14 cellular contexts compared by ENCODE assay signal in genomic region chr4:16360694-16361262, GRCh38.
"Had no signal": no experiment of that assay in that cellular context is flagged by ENCODE, and none has a peak within 500 bp of the region (broad histone marks: within the 10 kb centered on the region; RNA-seq: fewer than 3 reads in every experiment).

No MANE protein-coding gene starts in this region.

- DNase-seq: activated CD4-positive, alpha-beta T cell treated with anti-CD3 and anti-CD28 coated beads, Interleukin-2, amount 50 U/mL, for 1 hour; activated CD8-positive, alpha-beta memory T cell treated with anti-CD3 and anti-CD28 coated beads for 24 hours; activated gamma-delta T cell treated with Interleukin-2 at 50 U/mL for 16 hours; head of caudate nucleus; mesendoderm; nucleus accumbens; stimulated activated CD4-positive, alpha-beta T cell treated with anti-CD3 and anti-CD28 coated beads, Interleukin-2, amount 100 ng/mL, for 48 hours; tibial artery had no signal

- H3K4me1 ChIP-seq: ascending aorta, tibial artery had no signal

- H3K4me3 ChIP-seq: ascending aorta, tibial artery had no signal

- H3K36me3 ChIP-seq: ascending aorta, tibial artery had no signal

- H3K27ac ChIP-seq: ascending aorta, epithelial cell of prostate, tibial artery had no signal

- H3K9me3 ChIP-seq: ascending aorta, tibial artery had no signal

- H3K27me3 ChIP-seq: ascending aorta, tibial artery had no signal

- ATAC-seq: activated CD4-positive, CD25-positive, alpha-beta regulatory T cell treated with anti-CD3 and anti-CD28 coated beads, Interleukin-2, amount 50 U/mL, for 24 hours; natural killer cell treated with Interleukin-12 subunit alpha and Interleukin-12 subunit beta and Interleukin-15 and Interleukin-18, amount 100 ng/mL, for 72 hours; stimulated activated memory B cell treated with anti-CD40 and anti-IgM and Interleukin-4, amounts not matched to agents 10 μg/mL and 1 μg/mL and 100 μg/mL, for 72 hours had no signal

- H3K27me3 Mint-ChIP-seq: stimulated activated memory B cell treated with anti-CD40 and anti-IgM and Interleukin-4, amounts not matched to agents 10 μg/mL and 1 μg/mL and 100 μg/mL, for 72 hours had no signal

- FAIRE-seq: frontal cortex had no signal

- H3K4me3 Mint-ChIP-seq: natural killer cell treated with Interleukin-12 subunit alpha and Interleukin-12 subunit beta and Interleukin-15 and Interleukin-18, amount 100 ng/mL, for 72 hours; stimulated activated memory B cell treated with anti-CD40 and anti-IgM and Interleukin-4, amounts not matched to agents 10 μg/mL and 1 μg/mL and 100 μg/mL, for 72 hours had no signal

- H3K4me1 Mint-ChIP-seq: stimulated activated memory B cell treated with anti-CD40 and anti-IgM and Interleukin-4, amounts not matched to agents 10 μg/mL and 1 μg/mL and 100 μg/mL, for 72 hours had no signal

- H3K36me3 Mint-ChIP-seq: natural killer cell treated with Interleukin-12 subunit alpha and Interleukin-12 subunit beta and Interleukin-15 and Interleukin-18, amount 100 ng/mL, for 72 hours; stimulated activated memory B cell treated with anti-CD40 and anti-IgM and Interleukin-4, amounts not matched to agents 10 μg/mL and 1 μg/mL and 100 μg/mL, for 72 hours had no signal

- H3K27ac Mint-ChIP-seq: natural killer cell treated with Interleukin-12 subunit alpha and Interleukin-12 subunit beta and Interleukin-15 and Interleukin-18, amount 100 ng/mL, for 72 hours; stimulated activated memory B cell treated with anti-CD40 and anti-IgM and Interleukin-4, amounts not matched to agents 10 μg/mL and 1 μg/mL and 100 μg/mL, for 72 hours had no signal

- H3K9me3 Mint-ChIP-seq: natural killer cell treated with Interleukin-12 subunit alpha and Interleukin-12 subunit beta and Interleukin-15 and Interleukin-18, amount 100 ng/mL, for 72 hours had no signal
